In genomic region chr3:188557230-188557629, GRCh38 we compare ENCODE assay signal across 20 cellular contexts.
"Had no signal": no experiment of that assay in that cellular context is flagged by ENCODE, and none has a peak within 500 bp of the region (broad histone marks: within the 10 kb centered on the region; RNA-seq: fewer than 3 reads in every experiment).

No MANE protein-coding gene starts in this region.

- ATAC-seq: effector memory CD8-positive, alpha-beta T cell; foreskin keratinocyte; left colon; left ventricle myocardium superior; naive thymus-derived CD4-positive, alpha-beta T cell had no signal

- H2AFZ ChIP-seq: hepatocyte had no signal

- DNase-seq: effector memory CD8-positive, alpha-beta T cell; foreskin keratinocyte; head of caudate nucleus; left colon; left ventricle myocardium superior; mesenchymal stem cell; midbrain; naive thymus-derived CD4-positive, alpha-beta T cell; posterior cingulate gyrus; sigmoid colon; small intestine; stimulated activated CD4-positive, alpha-beta T cell treated with anti-CD3 and anti-CD28 coated beads, Interleukin-2, amount 100 ng/mL, for 48 hours; stimulated activated naive CD4-positive, alpha-beta T cell treated with Interleukin-2 at 50 U/mL for 16 hours had no signal

- FAIRE-seq: colon, small intestine, urothelium cell line had no signal

- H3K9me3 ChIP-seq: esophagus muscularis mucosa, right atrium auricular region, sigmoid colon had no signal

- H3K4me2 ChIP-seq: hepatocyte had no signal

- H3K27me3 ChIP-seq: esophagus muscularis mucosa, foreskin keratinocyte, hepatocyte, right atrium auricular region, sigmoid colon had no signal

- H3K4me3 ChIP-seq: esophagus muscularis mucosa, hepatocyte, lung, right atrium auricular region, sigmoid colon had no signal

- H3K36me3 ChIP-seq: esophagus muscularis mucosa, right atrium auricular region, sigmoid colon had no signal

- H3K27ac ChIP-seq: epithelial cell of prostate, foreskin keratinocyte, hepatocyte, right atrium auricular region, sigmoid colon had no signal
